8 cellular contexts compared by ENCODE assay signal in the genomic region with DNA sequence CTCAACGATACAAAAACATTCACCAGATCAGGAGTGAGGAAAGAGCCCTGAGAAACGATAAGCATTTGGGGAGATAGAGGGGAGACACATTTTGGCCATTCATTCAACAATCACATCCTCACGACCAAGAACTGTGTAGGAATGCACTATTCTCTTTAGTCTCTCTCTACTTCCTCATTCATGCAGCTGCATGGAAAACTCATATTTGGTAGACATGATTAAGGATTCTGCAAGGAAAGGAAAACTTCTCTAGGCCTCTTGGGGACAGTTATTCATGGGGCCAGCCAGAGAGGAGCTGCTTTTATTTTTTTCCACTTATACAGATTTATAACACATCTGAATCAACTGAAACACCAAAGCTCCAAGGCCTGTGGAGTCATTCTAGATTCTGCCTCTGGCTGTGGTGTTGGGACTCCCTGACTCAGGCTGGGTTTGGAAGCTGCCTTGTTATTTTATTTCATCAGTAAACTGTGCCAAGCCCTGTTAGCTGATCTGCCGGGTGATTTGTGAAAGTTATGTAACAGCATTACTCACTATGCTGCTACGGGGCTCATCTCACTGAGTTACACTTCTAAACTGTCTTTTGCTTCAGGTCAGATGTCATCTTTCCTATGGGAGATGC.
A peak's percentile ranks its signal among the peaks of the same experiment; 100 is the strongest.
DNase-seq lines count a peak whose midpoint lies in the region; ATAC-seq lines count a peak whose summit lies in the region.

No MANE protein-coding gene starts in this region.

- in situ Hi-C loops in G401 (cut with HindIII; ENCODE audit: low sequenced_read_pairs): no loop called here

- ATAC-seq in GM21737 (IDR thresholded peaks at IDR 0.05; ENCODE audit: unreplicated experiment): no peak

- DNase-seq in G401 (ENCODE audit: low spot score) (peak; percentile 72), SIG-M5 treated with dmso at 0.1 percent for 504 hours (lab: John Stamatoyannopoulos, UW; ENCODE audit: unreplicated experiment) (peak; percentile 90), fibroblast of the conjunctiva (ENCODE audit: low read depth) (peak; percentile 87), renal cortical epithelial cell (ENCODE audit: low read depth) (peak; percentile 94), NCI-H146 treated with DMSO at 0.1 percent for 48 hours (lab: John Stamatoyannopoulos, UW; ENCODE audit: unreplicated experiment) (no peak), DMS114 treated with DMSO at 0.1 percent for 48 hours (lab: John Stamatoyannopoulos, UW; ENCODE audit: unreplicated experiment) (no peak), SHP77 treated with DMSO at 0.1 percent for 48 hours (lab: John Stamatoyannopoulos, UW) (no peak)

Comparison
In these comparisons a context has a peak if more than half of its experiments do, and no peak if none do; other contexts are left out.
1. DNase-seq: peak in G401 (single experiment), SIG-M5 treated with dmso at 0.1 percent for 504 hours (single experiment), fibroblast of the conjunctiva (single experiment) and renal cortical epithelial cell (single experiment); none in NCI-H146 treated with DMSO at 0.1 percent for 48 hours (single experiment), DMS114 treated with DMSO at 0.1 percent for 48 hours (single experiment) and SHP77 treated with DMSO at 0.1 percent for 48 hours (single experiment).